8 cellular contexts compared by ENCODE assay signal in genomic region chr6:118934461-118935330, GRCh38. TPM values are rescaled to one million over a fixed set of nuclear protein-coding genes. Genes with fewer than 3 reads are reported as not detected.
DNase-seq lines count a peak whose midpoint lies in the region; ATAC-seq and TF ChIP-seq lines count a peak whose summit lies in the region.

TSS of gene MCM9 (minus strand) at chr6:118935159. CDS start at chr6:118931723, 3,436 bp downstream.

- H3K4me1 ChIP-seq in right lobe of liver, result peaks cover 0 to 9% (median 0%) of the 10 kb centered on the region in 4 donors

- intact Hi-C loops in dorsolateral prefrontal cortex (cut with DNase I), result loop anchor here (1.0 kb wide), 2 partner anchors 40 to 144 kb away; partner anchors contain the start of genes ASF1A (in 2 of the 2) and FAM184A (in 1 of the 2)
- intact Hi-C loops in right lobe of liver (cut with DNase I), result no loop called here

- H3K27ac ChIP-seq in dorsolateral prefrontal cortex (peak within 1 kb of the TSS; percentile 69 to 96 (median 90)), right lobe of liver (peak within 1 kb of the TSS; percentile 76 to 85 (median 81))

- peaks cover 0 to 10% (median 1%) of the 10 kb centered on the region in 4 donors for H3K36me3 ChIP-seq in right lobe of liver

- ATAC-seq in GM19372 (IDR thresholded peaks at IDR 0.05; ENCODE audit: low read depth, unreplicated experiment), result peak; percentile 92
- ATAC-seq in HG03521 (IDR thresholded peaks at IDR 0.05; ENCODE audit: unreplicated experiment), result peak; percentile 97
- peak; percentile 93 to 99 (median 95) for ATAC-seq in right lobe of liver

- peak in 15 of 56 donors; percentile 4 to 39 (median 20) for TF ChIP-seq CTCF in dorsolateral prefrontal cortex (IDR thresholded peaks at IDR 0.05 in 54 of 56, conservative IDR thresholded peaks at IDR 0.05 in 2 of 56; ENCODE audit: low read depth in 1 of 56, partially characterized antibody in 56 of 56)
- no peak for TF ChIP-seq CTCF in right lobe of liver (IDR thresholded peaks at IDR 0.05)

- peak within 1 kb of the TSS; percentile 51 to 93 (median 82) for H3K4me3 ChIP-seq in dorsolateral prefrontal cortex
- peak within 1 kb of the TSS; percentile 59 to 81 (median 71) for H3K4me3 ChIP-seq in right lobe of liver

- WGBS in right lobe of liver (ENCODE audit: insufficient coverage, low coverage, low lambda C conversion rate, missing lambda C conversion rate), result under 1% methylated on average over 34 of the region's 95 CpGs

- DNase-seq in CD1c-positive myeloid dendritic cell (ENCODE audit: extremely low spot score) (peak; percentile 96), NCI-H82 (lab: John Stamatoyannopoulos, UW) (peak; percentile 93), dorsolateral prefrontal cortex (peak; percentile 59 to 91 (median 71)), right lobe of liver (peak; percentile 95 to 96 (median 96))
- peak; percentile 92 to 93 for DNase-seq in activated CD4-positive, alpha-beta T cell treated with anti-CD3 and anti-CD28 coated beads, Interleukin-2, amount 50 U/mL, for 48 hours
- peak; percentile 84 to 88 for DNase-seq in stimulated activated CD4-positive, alpha-beta T cell treated with anti-CD3 and anti-CD28 coated beads, Interleukin-4, amount 100 ng/mL, for 4 hours

- peak; percentile 89 for TF ChIP-seq POLR2A in right lobe of liver (IDR thresholded peaks at IDR 0.05)

- no peaks in the 10 kb centered on the region for H3K27me3 ChIP-seq in dorsolateral prefrontal cortex
- no peaks in the 10 kb centered on the region for H3K27me3 ChIP-seq in right lobe of liver

- no peaks in the 10 kb centered on the region for H3K9me3 ChIP-seq in right lobe of liver

RNA-seq across cellular contexts. Expression of gene MCM9, which starts in this region (rescaled TPM):
- 10 to 100 TPM in 109 of 120 experiments, 1 to 10 TPM in 11; 6.7 to 22.3 (median 13.8) TPM for total RNA-seq in dorsolateral prefrontal cortex
- total RNA-seq in right lobe of liver, result 1 to 10 TPM; 4.3 to 7.6 (median 6.9) TPM

Comparison
In these comparisons a context has a peak if more than half of its experiments do, and no peak if none do; other contexts are left out.
1. Peak in every context shown above with its lines: DNase-seq, ATAC-seq, H3K4me3 ChIP-seq and H3K27ac ChIP-seq.
2. intact Hi-C loops: an anchor here in dorsolateral prefrontal cortex (1.0 kb wide); none called in right lobe of liver.